11 cellular contexts compared by ENCODE assay signal in genomic region chr13:107865643-107866006, GRCh38.
DNase-seq lines count a peak whose midpoint lies in the region; ATAC-seq and TF ChIP-seq lines count a peak whose summit lies in the region.
"Had no signal": no experiment of that assay in that cellular context is flagged by ENCODE, and none has a peak within 500 bp of the region (broad histone marks: within the 10 kb centered on the region; RNA-seq: fewer than 3 reads in every experiment).

No MANE protein-coding gene starts in this region.

- peaks cover 27% of the 10 kb centered on the region for H3K4me1 Mint-ChIP-seq in brain
- H3K4me1 Mint-ChIP-seq in Caco-2 (ENCODE audit: low read depth, unreplicated experiment) = no peaks in the 10 kb centered on the region

- no peak for TF ChIP-seq CTCF in heart right ventricle (IDR thresholded peaks at IDR 0.05)
- no peak for TF ChIP-seq CTCF in brain (conservative IDR thresholded peaks at IDR 0.05)
- TF ChIP-seq CTCF in lower lobe of right lung (IDR thresholded peaks at IDR 0.05) = no peak
- TF ChIP-seq CTCF in vagina (IDR thresholded peaks at IDR 0.05) = no peak
- no peak for TF ChIP-seq CTCF in Caco-2 (IDR thresholded peaks at IDR 0.05; ENCODE audit: insufficient read depth in 1 of 2, low read depth in 1 of 2, low read length in 1 of 2, severe bottlenecking in 1 of 2, unreplicated experiment in 1 of 2)

- ATAC-seq in heart right ventricle = no peak
- no peak for ATAC-seq in lower lobe of right lung

- CTCF ChIA-PET in Caco-2 (lab: Charles Lee) = no interaction called here

- H3K4me3 Mint-ChIP-seq in brain = peak overlapping the region; percentile 91 to 94 (median 93)
- no peak overlapping the region for H3K4me3 Mint-ChIP-seq in Caco-2 (ENCODE audit: unreplicated experiment)
- H3K4me3 Mint-ChIP-seq: T-helper 1 cell treated with Interleukin-12 subunit alpha and Interleukin-12 subunit beta and Interleukin-4 antibody, amounts not matched to agents 30 μg/mL and 1 μg/mL, for 36 hours had no signal

- H3K4me1 ChIP-seq in heart right ventricle (peaks cover 0 to 24% (median 15%) of the 10 kb centered on the region in 9 donors), lower lobe of right lung (peaks cover 8% of the 10 kb centered on the region), vagina (peaks cover 22% of the 10 kb centered on the region), Caco-2 (no peaks in the 10 kb centered on the region)

- H3K4me3 ChIP-seq in heart right ventricle = peak overlapping the region in 9 of 10 donors; percentile 8 to 52 (median 48)
- H3K4me3 ChIP-seq in lower lobe of right lung = peak overlapping the region; percentile 51
- peak overlapping the region; percentile 40 to 48 for H3K4me3 ChIP-seq in vagina
- H3K4me3 ChIP-seq in Caco-2 (ENCODE audit: low read depth, low read length) = no peak overlapping the region

- no peak for TF ChIP-seq POLR2A in vagina (IDR thresholded peaks at IDR 0.05)

- H3K36me3 Mint-ChIP-seq in brain = no peaks in the 10 kb centered on the region
- H3K36me3 Mint-ChIP-seq in Caco-2 (ENCODE audit: insufficient read depth, unreplicated experiment) = no peaks in the 10 kb centered on the region

- H3K9me3 ChIP-seq in heart right ventricle (peaks cover 0 to 3% (median 0%) of the 10 kb centered on the region in 11 donors), lower lobe of right lung (no peaks in the 10 kb centered on the region), vagina (no peaks in the 10 kb centered on the region), Caco-2 (no peaks in the 10 kb centered on the region)

- H3K9me3 Mint-ChIP-seq in brain = peaks cover 0 to 2% (median 0%) of the 10 kb centered on the region in 5 experiments
- H3K9me3 Mint-ChIP-seq in Caco-2 (ENCODE audit: unreplicated experiment) = no peaks in the 10 kb centered on the region

- no TSS peak for BruUV-seq in Caco-2 (replicated peaks; lab: Mats Ljungman, UMichigan)

- WGBS in heart right ventricle, 2 donors = 5 to 7% methylated on average over 16 of the region's 16 CpGs

- H3K27ac ChIP-seq in heart right ventricle (no peak overlapping the region), lower lobe of right lung (no peak overlapping the region), vagina (no peak overlapping the region)

- intact Hi-C loops in heart right ventricle (cut with DNase I) = loop anchor here in 1 of 10 donors (10.0 kb wide), 1 partner anchor 651 kb away; no protein-coding TSS in a partner anchor
- intact Hi-C loops in cardiac septum (cut with DNase I) = loop anchor here (10.0 kb wide), 2 partner anchors 221 to 651 kb away; no protein-coding TSS in a partner anchor
- intact Hi-C loops in lower lobe of right lung (cut with DNase I) = no loop called here
- intact Hi-C loops in vagina (cut with DNase I) = no loop called here
- intact Hi-C loops in posterior vena cava (cut with DNase I) = no loop called here
- intact Hi-C loops in Caco-2 (cut with micrococcal nuclease; ENCODE audit: unreplicated experiment) = no loop called here

- H3K27me3 ChIP-seq in heart right ventricle (peaks cover 5 to 71% (median 57%) of the 10 kb centered on the region in 7 donors), lower lobe of right lung (ENCODE audit: low read depth) (peaks cover 37% of the 10 kb centered on the region), vagina (no peaks in the 10 kb centered on the region), Caco-2 (replicated peaks; ENCODE audit: control insufficient read depth, insufficient read depth, low read length) (no peaks in the 10 kb centered on the region)

- no peak for DNase-seq in heart right ventricle
- DNase-seq in cardiac septum (ENCODE audit: low spot score) = no peak
- DNase-seq in lower lobe of right lung = no peak
- DNase-seq in vagina (ENCODE audit: extremely low spot score in 2 of 2) = no peak
- no peak for DNase-seq in GM19240 (ENCODE audit: insufficient read length, low spot score)
- DNase-seq in posterior vena cava (ENCODE audit: low spot score) = no peak
- DNase-seq in Caco-2 = no peak
- DNase-seq: CD4-positive, alpha-beta T cell; foreskin melanocyte had no signal

- H3K27ac Mint-ChIP-seq in brain = peak overlapping the region in 4 of 5 experiments; percentile 15 to 83 (median 72)
- no peak overlapping the region for H3K27ac Mint-ChIP-seq in Caco-2 (ENCODE audit: unreplicated experiment)
- H3K27ac Mint-ChIP-seq: CD4-positive, alpha-beta T cell; T-helper 1 cell treated with Interleukin-12 subunit alpha and Interleukin-12 subunit beta and Interleukin-4 antibody, amounts not matched to agents 30 μg/mL and 1 μg/mL, for 36 hours had no signal

- H3K36me3 ChIP-seq in heart right ventricle (no peaks in the 10 kb centered on the region), lower lobe of right lung (no peaks in the 10 kb centered on the region), vagina (no peaks in the 10 kb centered on the region), Caco-2 (ENCODE audit: control insufficient read depth, insufficient read depth, low read length) (no peaks in the 10 kb centered on the region)

- POLR2A ChIA-PET in Caco-2 (lab: Charles Lee) = no interaction called here

- H3K27me3 Mint-ChIP-seq in brain (peaks cover 66% of the 10 kb centered on the region), Caco-2 (ENCODE audit: insufficient read depth, unreplicated experiment) (no peaks in the 10 kb centered on the region)
